In the genomic region with DNA sequence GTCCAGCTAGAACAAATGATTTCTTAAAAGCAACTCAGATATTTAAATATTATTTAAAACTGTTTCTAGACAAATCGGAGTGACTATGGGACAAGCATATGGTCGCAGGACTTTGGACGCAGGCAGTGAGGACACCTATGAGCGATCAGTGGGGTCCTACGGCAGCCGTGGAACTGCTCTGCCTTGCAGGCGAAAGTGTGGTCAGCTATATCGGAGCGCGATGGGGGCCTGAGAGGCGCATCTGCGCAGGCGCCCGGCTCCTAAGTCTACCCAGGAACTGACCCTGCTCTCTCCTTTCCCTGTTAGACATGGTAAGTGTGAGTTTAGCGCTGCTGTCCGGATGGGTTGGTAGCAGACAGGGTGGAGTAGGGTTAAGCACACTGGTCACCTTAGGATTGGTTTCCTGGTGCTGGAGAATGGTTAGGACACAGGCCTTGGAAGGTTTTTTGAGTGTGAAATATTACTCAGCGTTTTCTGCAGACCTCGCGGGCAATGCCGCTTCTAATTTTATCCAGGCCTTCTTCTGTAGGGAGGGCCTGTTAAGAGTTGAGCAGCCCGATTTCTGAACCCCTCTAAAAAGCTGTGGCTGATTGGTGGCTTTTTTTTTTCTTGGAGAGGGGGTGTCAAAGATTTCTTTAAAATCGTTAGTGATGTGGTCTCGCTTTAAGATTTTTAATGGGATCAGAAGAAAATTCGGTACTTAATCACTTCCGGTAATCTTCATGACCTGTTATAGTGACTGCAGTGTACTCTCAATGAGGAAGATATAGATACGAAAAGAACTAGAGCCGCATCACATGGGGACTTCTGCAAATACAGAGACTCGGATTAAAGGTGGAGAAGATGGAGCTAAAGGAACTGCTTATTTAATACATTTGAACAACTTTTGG, we compare ENCODE assay signal across 1 cellular context.
TF ChIP-seq lines count a peak whose summit lies in the region.

TSS of gene RABGGTB (plus strand) at position 293 of the 890 bp plus-strand sequence. CDS start at position 309, 16 bp downstream.

TF ChIP-seq in K562, 482 proteins besides CTCF, POLR2A, EP300 and RAD21 (continued from another document and continues in another):
- TF ChIP-seq, protein P1, sequence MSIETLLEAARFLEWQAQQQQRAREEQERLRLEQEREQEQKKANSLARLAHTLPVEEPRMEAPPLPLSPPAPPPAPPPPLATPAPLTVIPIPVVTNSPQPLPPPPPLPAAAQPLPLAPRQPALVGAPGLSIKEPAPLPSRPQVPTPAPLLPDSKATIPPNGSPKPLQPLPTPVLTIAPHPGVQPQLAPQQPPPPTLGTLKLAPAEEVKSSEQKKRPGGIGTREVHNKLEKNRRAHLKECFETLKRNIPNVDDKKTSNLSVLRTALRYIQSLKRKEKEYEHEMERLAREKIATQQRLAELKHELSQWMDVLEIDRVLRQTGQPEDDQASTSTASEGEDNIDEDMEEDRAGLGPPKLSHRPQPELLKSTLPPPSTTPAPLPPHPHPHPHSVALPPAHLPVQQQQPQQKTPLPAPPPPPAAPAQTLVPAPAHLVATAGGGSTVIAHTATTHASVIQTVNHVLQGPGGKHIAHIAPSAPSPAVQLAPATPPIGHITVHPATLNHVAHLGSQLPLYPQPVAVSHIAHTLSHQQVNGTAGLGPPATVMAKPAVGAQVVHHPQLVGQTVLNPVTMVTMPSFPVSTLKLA (conservative IDR thresholded peaks at IDR 0.05) = peak; percentile 84 to 90
- TF ChIP-seq NCOA1 (IDR thresholded peaks at IDR 0.05; ENCODE audit: low read depth) (0 out of 2 replicates have a peak, but pooled peaks have one; percentile 7), ZNF830 (CRISPR knock-in tag; IDR thresholded peaks at IDR 0.05) (no peak), HOXB6 (CRISPR knock-in tag; IDR thresholded peaks at IDR 0.05; ENCODE audit: borderline replicate concordance) (no peak), GABPB1 (CRISPR knock-in tag; IDR thresholded peaks at IDR 0.05) (no peak), KLF10 (CRISPR knock-in tag; IDR thresholded peaks at IDR 0.05) (no peak), MBD2 (IDR thresholded peaks at IDR 0.05; ENCODE audit: borderline replicate concordance, low read depth) (peak; percentile 82), SIN3A (IDR thresholded peaks at IDR 0.05; ENCODE audit: borderline replicate concordance in 2 of 2, control insufficient read depth in 1 of 2, low read depth in 2 of 2, low read length in 2 of 2) (no peak; a peak in 2 of 4 replicates), EWSR1 (IDR thresholded peaks at IDR 0.05; ENCODE audit: borderline replicate concordance, low read depth, partially characterized antibody) (no peak), ZBTB49 (CRISPR knock-in tag; IDR thresholded peaks at IDR 0.05; ENCODE audit: borderline replicate concordance) (no peak), CBFA2T3 (IDR thresholded peaks at IDR 0.05) (0 out of 2 replicates have a peak, but pooled peaks have one; percentile 7), GTF2A2 (tag; IDR thresholded peaks at IDR 0.05) (no peak), MXD1 (CRISPR knock-in tag; IDR thresholded peaks at IDR 0.05; ENCODE audit: borderline replicate concordance, poor library complexity, severe bottlenecking) (no peak), JUNB (CRISPR knock-in tag; conservative IDR thresholded peaks at IDR 0.05) (no peak), STAG1 (CRISPR knock-in tag; IDR thresholded peaks at IDR 0.05; ENCODE audit: borderline replicate concordance) (no peak), L3MBTL2 (IDR thresholded peaks at IDR 0.05) (peak; percentile 89), FOXK2 (conservative IDR thresholded peaks at IDR 0.05 in 1 of 2, IDR thresholded peaks at IDR 0.05 in 1 of 2; ENCODE audit: low read depth in 2 of 2) (0 out of 4 replicates have a peak, but pooled peaks of 1 of the 2 experiments have one; percentile 24), TBP (optimal IDR thresholded peaks at IDR 0.05; ENCODE audit: low read depth, low read length) (no peak), SRSF7 (optimal IDR thresholded peaks at IDR 0.05; ENCODE audit: low read depth, low read length) (no peak), ETV5 (CRISPR knock-in tag; IDR thresholded peaks at IDR 0.05; ENCODE audit: low read depth) (no peak), HIVEP1 (CRISPR knock-in tag; IDR thresholded peaks at IDR 0.05) (no peak), TCFL5 (CRISPR knock-in tag; conservative IDR thresholded peaks at IDR 0.05) (no peak), DLX4 (CRISPR knock-in tag; IDR thresholded peaks at IDR 0.05) (no peak), MITF (IDR thresholded peaks at IDR 0.05) (no peak), OTX1 (CRISPR knock-in tag; IDR thresholded peaks at IDR 0.05) (0 out of 2 replicates have a peak, but pooled peaks have one; percentile 66), MED1 (CRISPR knock-in tag; IDR thresholded peaks at IDR 0.05; ENCODE audit: borderline replicate concordance) (no peak), ZNF436 (CRISPR knock-in tag; IDR thresholded peaks at IDR 0.05) (no peak), FOXJ3 (CRISPR knock-in tag; IDR thresholded peaks at IDR 0.05) (no peak), KLF6 (CRISPR knock-in tag; IDR thresholded peaks at IDR 0.05; ENCODE audit: borderline replicate concordance) (no peak), ZNF57 (CRISPR knock-in tag; IDR thresholded peaks at IDR 0.05) (no peak), RUNX1 (IDR thresholded peaks at IDR 0.05; ENCODE audit: low read depth) (no peak), ZNF707 (CRISPR knock-in tag; conservative IDR thresholded peaks at IDR 0.05) (no peak), HBP1 (CRISPR knock-in tag; IDR thresholded peaks at IDR 0.05) (peak; percentile 75; the same call in 1 of the 2 replicates), ZNF3 (CRISPR knock-in tag; IDR thresholded peaks at IDR 0.05) (no peak), ZNF143 (CRISPR knock-in tag; IDR thresholded peaks at IDR 0.05) (no peak), CXXC5 (CRISPR knock-in tag; IDR thresholded peaks at IDR 0.05) (peak; percentile 19; the same call in 1 of the 2 replicates), PCBP1 (IDR thresholded peaks at IDR 0.05; ENCODE audit: low read depth, low read length, poor library complexity, severe bottlenecking) (no peak), MEIS2 (IDR thresholded peaks at IDR 0.05; ENCODE audit: partially characterized antibody) (peak; percentile 78), PHTF2 (CRISPR knock-in tag; IDR thresholded peaks at IDR 0.05) (no peak), SRSF1 (IDR thresholded peaks at IDR 0.05; ENCODE audit: low read depth, low read length) (no peak), PML (IDR thresholded peaks at IDR 0.05; ENCODE audit: low read length) (peak; percentile 95), RBM34 (IDR thresholded peaks at IDR 0.05; ENCODE audit: borderline replicate concordance, insufficient read depth, low read length) (no peak), MYBL2 (IDR thresholded peaks at IDR 0.05; ENCODE audit: low read depth) (no peak), MYBL2 (CRISPR knock-in tag; IDR thresholded peaks at IDR 0.05; ENCODE audit: borderline replicate concordance) (no peak), ZBTB43 (CRISPR knock-in tag; IDR thresholded peaks at IDR 0.05) (no peak)
- TF ChIP-seq, protein P2, sequence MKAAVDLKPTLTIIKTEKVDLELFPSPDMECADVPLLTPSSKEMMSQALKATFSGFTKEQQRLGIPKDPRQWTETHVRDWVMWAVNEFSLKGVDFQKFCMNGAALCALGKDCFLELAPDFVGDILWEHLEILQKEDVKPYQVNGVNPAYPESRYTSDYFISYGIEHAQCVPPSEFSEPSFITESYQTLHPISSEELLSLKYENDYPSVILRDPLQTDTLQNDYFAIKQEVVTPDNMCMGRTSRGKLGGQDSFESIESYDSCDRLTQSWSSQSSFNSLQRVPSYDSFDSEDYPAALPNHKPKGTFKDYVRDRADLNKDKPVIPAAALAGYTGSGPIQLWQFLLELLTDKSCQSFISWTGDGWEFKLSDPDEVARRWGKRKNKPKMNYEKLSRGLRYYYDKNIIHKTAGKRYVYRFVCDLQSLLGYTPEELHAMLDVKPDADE (conservative IDR thresholded peaks at IDR 0.05; ENCODE audit: control insufficient read depth, low read depth, low read length) = peak; percentile 53; the same call in 1 of the 2 replicates
- TF ChIP-seq, protein P3, sequence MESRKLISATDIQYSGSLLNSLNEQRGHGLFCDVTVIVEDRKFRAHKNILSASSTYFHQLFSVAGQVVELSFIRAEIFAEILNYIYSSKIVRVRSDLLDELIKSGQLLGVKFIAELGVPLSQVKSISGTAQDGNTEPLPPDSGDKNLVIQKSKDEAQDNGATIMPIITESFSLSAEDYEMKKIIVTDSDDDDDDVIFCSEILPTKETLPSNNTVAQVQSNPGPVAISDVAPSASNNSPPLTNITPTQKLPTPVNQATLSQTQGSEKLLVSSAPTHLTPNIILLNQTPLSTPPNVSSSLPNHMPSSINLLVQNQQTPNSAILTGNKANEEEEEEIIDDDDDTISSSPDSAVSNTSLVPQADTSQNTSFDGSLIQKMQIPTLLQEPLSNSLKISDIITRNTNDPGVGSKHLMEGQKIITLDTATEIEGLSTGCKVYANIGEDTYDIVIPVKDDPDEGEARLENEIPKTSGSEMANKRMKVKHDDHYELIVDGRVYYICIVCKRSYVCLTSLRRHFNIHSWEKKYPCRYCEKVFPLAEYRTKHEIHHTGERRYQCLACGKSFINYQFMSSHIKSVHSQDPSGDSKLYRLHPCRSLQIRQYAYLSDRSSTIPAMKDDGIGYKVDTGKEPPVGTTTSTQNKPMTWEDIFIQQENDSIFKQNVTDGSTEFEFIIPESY (CRISPR knock-in tag; IDR thresholded peaks at IDR 0.05) = 0 out of 2 replicates have a peak, but pooled peaks have one; percentile 28
- TF ChIP-seq, protein P4, sequence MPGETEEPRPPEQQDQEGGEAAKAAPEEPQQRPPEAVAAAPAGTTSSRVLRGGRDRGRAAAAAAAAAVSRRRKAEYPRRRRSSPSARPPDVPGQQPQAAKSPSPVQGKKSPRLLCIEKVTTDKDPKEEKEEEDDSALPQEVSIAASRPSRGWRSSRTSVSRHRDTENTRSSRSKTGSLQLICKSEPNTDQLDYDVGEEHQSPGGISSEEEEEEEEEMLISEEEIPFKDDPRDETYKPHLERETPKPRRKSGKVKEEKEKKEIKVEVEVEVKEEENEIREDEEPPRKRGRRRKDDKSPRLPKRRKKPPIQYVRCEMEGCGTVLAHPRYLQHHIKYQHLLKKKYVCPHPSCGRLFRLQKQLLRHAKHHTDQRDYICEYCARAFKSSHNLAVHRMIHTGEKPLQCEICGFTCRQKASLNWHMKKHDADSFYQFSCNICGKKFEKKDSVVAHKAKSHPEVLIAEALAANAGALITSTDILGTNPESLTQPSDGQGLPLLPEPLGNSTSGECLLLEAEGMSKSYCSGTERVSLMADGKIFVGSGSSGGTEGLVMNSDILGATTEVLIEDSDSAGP (CRISPR knock-in tag; IDR thresholded peaks at IDR 0.05) = no peak
